ENCODE assay signal across 1 cellular context in genomic region chr3:40736943-40737342, GRCh38.
TF ChIP-seq lines count a peak whose summit lies in the region.

No MANE protein-coding gene starts in this region.

TF ChIP-seq in WTC11, 78 proteins besides CTCF, POLR2A, EP300 and RAD21 (continued from another document):
- no peak for TF ChIP-seq NFE2L1 (CRISPR knock-in tag; IDR thresholded peaks at IDR 0.05)
- TF ChIP-seq E2F5 (CRISPR knock-in tag; IDR thresholded peaks at IDR 0.05): no peak
- no peak for TF ChIP-seq ZNF423 (CRISPR knock-in tag; IDR thresholded peaks at IDR 0.05)
- no peak for TF ChIP-seq AR (CRISPR knock-in tag; IDR thresholded peaks at IDR 0.05)
- TF ChIP-seq ZNF281 (CRISPR knock-in tag; IDR thresholded peaks at IDR 0.05): no peak
- TF ChIP-seq CBFB (CRISPR knock-in tag; IDR thresholded peaks at IDR 0.05; ENCODE audit: low read depth): no peak
- TF ChIP-seq NR1H2 (CRISPR knock-in tag; IDR thresholded peaks at IDR 0.05): no peak
